1 cellular context compared by ENCODE assay signal in genomic region chr6:148701393-148701774, GRCh38.
TF ChIP-seq lines count a peak whose summit lies in the region.

No MANE protein-coding gene starts in this region.

TF ChIP-seq in GM23338, 12 proteins besides CTCF, POLR2A, EP300 and RAD21 (continued from another document):
- no peak for TF ChIP-seq ZNF462 (CRISPR knock-in tag; IDR thresholded peaks at IDR 0.05)
TF ChIP-seq in GM23338: peak in this region for 0.
